ENCODE assay signal across 16 cellular contexts in genomic region chr11:114275295-114275694, GRCh38. TPM values are rescaled to one million over a fixed set of nuclear protein-coding genes. Genes with fewer than 3 reads are reported as not detected.
DNase-seq lines count a peak whose midpoint lies in the region; ATAC-seq and TF ChIP-seq lines count a peak whose summit lies in the region.
"Had no signal": no experiment of that assay in that cellular context is flagged by ENCODE, and none has a peak within 500 bp of the region (broad histone marks: within the 10 kb centered on the region; RNA-seq: fewer than 3 reads in every experiment).

No MANE protein-coding gene starts in this region.

- H3K9me3 Mint-ChIP-seq in osteocyte (ENCODE audit: unreplicated experiment) = no peaks in the 10 kb centered on the region

- H3K27ac Mint-ChIP-seq in osteocyte (ENCODE audit: unreplicated experiment) = no peak overlapping the region

- DNase-seq in ecto neural progenitor cell (ENCODE audit: low spot score) (peak; percentile 18), heart right ventricle (peak in 1 of 2 donors; percentile 46), osteocyte (ENCODE audit: extremely low spot score, unreplicated experiment) (peak; percentile 30), aorta (peak in 1 of 2 donors; percentile 63), sigmoid colon (no peak), NCI-H446 treated with DMSO at 0.1 percent for 48 hours (lab: John Stamatoyannopoulos, UW) (no peak)
- DNase-seq: DMS 273 treated with DMSO at 0.1 percent for 48 hours, H7, Karpas-422, MM.1S, NCI-H1105, NCI-H187, NCI-H446, NCI-H82 had no signal

- H3K27ac ChIP-seq in heart right ventricle (peak overlapping the region in 4 of 10 donors; percentile 23 to 43 (median 26)), aorta (ENCODE audit: low read depth in 1 of 2, low read length in 2 of 2) (no peak overlapping the region), sigmoid colon (no peak overlapping the region)
- H3K27ac ChIP-seq: BLaER1 had no signal

- no peak overlapping the region for H3K4me3 ChIP-seq in heart right ventricle
- H3K4me3 ChIP-seq in aorta (ENCODE audit: low read length in 2 of 2) = no peak overlapping the region
- no peak overlapping the region for H3K4me3 ChIP-seq in sigmoid colon
- H3K4me3 ChIP-seq: BLaER1 had no signal

- H3K4me3 Mint-ChIP-seq in osteocyte (ENCODE audit: unreplicated experiment) = no peak overlapping the region

- H3K27me3 ChIP-seq in heart right ventricle (peaks cover 0 to 4% (median 0%) of the 10 kb centered on the region in 7 donors), aorta (ENCODE audit: control insufficient read depth in 1 of 2, insufficient read depth in 2 of 2, low read length in 1 of 2) (no peaks in the 10 kb centered on the region), sigmoid colon (no peaks in the 10 kb centered on the region)
- H3K27me3 ChIP-seq: BLaER1 had no signal

- H3K36me3 ChIP-seq in heart right ventricle = no peaks in the 10 kb centered on the region
- H3K36me3 ChIP-seq in aorta (ENCODE audit: control insufficient read depth in 1 of 2, insufficient read depth in 2 of 2, low read length in 1 of 2) = peaks cover 0 to 2% of the 10 kb centered on the region in 2 donors
- no peaks in the 10 kb centered on the region for H3K36me3 ChIP-seq in sigmoid colon
- H3K36me3 ChIP-seq: BLaER1 had no signal

- TF ChIP-seq EP300 in sigmoid colon (IDR thresholded peaks at IDR 0.05) = no peak

- TF ChIP-seq CTCF in heart right ventricle (IDR thresholded peaks at IDR 0.05) (no peak), osteocyte (IDR thresholded peaks at IDR 0.05) (no peak), sigmoid colon (IDR thresholded peaks at IDR 0.05) (no peak)

- 56 to 65% methylated on average over 4 of the region's 4 CpGs for WGBS in heart right ventricle, 2 donors
- WGBS in aorta, 2 donors = 33 to 36% methylated on average over 4 of the region's 4 CpGs
- WGBS in sigmoid colon, 2 donors = 83 to 90% methylated on average over 4 of the region's 4 CpGs

- intact Hi-C loops in heart right ventricle (cut with DNase I) (loop anchor here in 1 of 10 donors (10.0 kb wide), 1 partner anchor 490 kb away; no protein-coding TSS in a partner anchor), aorta (cut with DNase I) (no loop called here), sigmoid colon (cut with DNase I) (no loop called here)

- H3K36me3 Mint-ChIP-seq in osteocyte (ENCODE audit: unreplicated experiment) = no peaks in the 10 kb centered on the region

- H3K27me3 Mint-ChIP-seq in osteocyte (ENCODE audit: unreplicated experiment) = peaks cover 70% of the 10 kb centered on the region

- ATAC-seq in heart right ventricle (peak; percentile 58 to 88 (median 78)), aorta (ENCODE audit: low FRiP score) (peak; percentile 19), HG03135 (IDR thresholded peaks at IDR 0.05; ENCODE audit: unreplicated experiment) (no peak)

- no peak for TF ChIP-seq POLR2A in sigmoid colon (IDR thresholded peaks at IDR 0.05)

- peaks cover 0 to 8% (median 2%) of the 10 kb centered on the region in 9 donors for H3K4me1 ChIP-seq in heart right ventricle
- H3K4me1 ChIP-seq in aorta (ENCODE audit: control insufficient read depth in 1 of 2, insufficient read depth in 2 of 2, low read length in 2 of 2) = peaks cover 0 to 2% of the 10 kb centered on the region in 2 donors
- H3K4me1 ChIP-seq in sigmoid colon = peaks cover 0 to 3% (median 1%) of the 10 kb centered on the region in 4 donors
- H3K4me1 ChIP-seq: BLaER1 had no signal

- no peaks in the 10 kb centered on the region for H3K9me3 ChIP-seq in heart right ventricle
- no peaks in the 10 kb centered on the region for H3K9me3 ChIP-seq in aorta (ENCODE audit: control insufficient read depth, low read length)
- H3K9me3 ChIP-seq in sigmoid colon = no peaks in the 10 kb centered on the region
- H3K9me3 ChIP-seq: BLaER1 had no signal

- H3K4me1 Mint-ChIP-seq in osteocyte (ENCODE audit: unreplicated experiment) = peaks cover 4% of the 10 kb centered on the region

RNA-seq across cellular contexts. Expression of gene NNMT, which starts 20.9 kb away (rescaled TPM):
- total RNA-seq in heart right ventricle (100 to 1,000 TPM in 1 of 10 donors, 10 to 100 TPM in 8, 1 to 10 TPM in 1; 6.9 to 111 (median 19.8) TPM), osteocyte (65.4 and 79.5 TPM in 2 replicates), aorta (100 to 1,000 TPM; 597 to 862 TPM), sigmoid colon (100 to 1,000 TPM; 126 to 960 (median 409) TPM)
- polyA plus RNA-seq in heart right ventricle (100 to 1,000 TPM in 1 of 2 donors, 10 to 100 TPM in 1; 83.2 to 114 TPM), aorta (1,000 to 10,000 TPM in 1 of 2 donors, 100 to 1,000 TPM in 1; 405 to 1,814 TPM), sigmoid colon (100 to 1,000 TPM in 2 of 3 donors, 10 to 100 TPM in 1; 28.0 to 208 (median 201) TPM)
- total RNA-seq: H7 had no signal

Comparison
In these comparisons a context has a peak if more than half of its experiments do, and no peak if none do; other contexts are left out.
1. DNase-seq: peak in ecto neural progenitor cell (single experiment) and osteocyte (single experiment); none in sigmoid colon (single experiment) and NCI-H446 treated with DMSO at 0.1 percent for 48 hours (single experiment).